ENCODE assay signal across 1 cellular context in genomic region chr17:28725660-28726395, GRCh38.
TF ChIP-seq lines count a peak whose summit lies in the region.

A gene with protein sequence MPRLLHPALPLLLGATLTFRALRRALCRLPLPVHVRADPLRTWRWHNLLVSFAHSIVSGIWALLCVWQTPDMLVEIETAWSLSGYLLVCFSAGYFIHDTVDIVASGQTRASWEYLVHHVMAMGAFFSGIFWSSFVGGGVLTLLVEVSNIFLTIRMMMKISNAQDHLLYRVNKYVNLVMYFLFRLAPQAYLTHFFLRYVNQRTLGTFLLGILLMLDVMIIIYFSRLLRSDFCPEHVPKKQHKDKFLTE (minus strand): TSS chr17:28726233. CDS start chr17:28726097, 136 bp downstream.

TF ChIP-seq in HEK293, 187 proteins besides CTCF, POLR2A, EP300 and RAD21 (continued from another document and continues in another):
- TF ChIP-seq REST (tag by site-specific recombination; IDR thresholded peaks at IDR 0.05) (no peak), PBX3 (CRISPR knock-in tag; IDR thresholded peaks at IDR 0.05) (peak; percentile 88; the same call in 1 of the 2 replicates), SP3 (tag by site-specific recombination; IDR thresholded peaks at IDR 0.05) (peak; percentile 45; the same call in 1 of the 2 replicates), PRDM10 (tag by site-specific recombination; IDR thresholded peaks at IDR 0.05) (peak; percentile 91), KLF8 (tag by site-specific recombination; IDR thresholded peaks at IDR 0.05) (peak; percentile 85), INSM2 (tag by site-specific recombination; IDR thresholded peaks at IDR 0.05) (no peak; the same call in 1 of the 2 replicates), GLIS2 (tag by site-specific recombination; IDR thresholded peaks at IDR 0.05) (peak; percentile 97), KLF10 (tag by site-specific recombination; IDR thresholded peaks at IDR 0.05) (0 out of 2 replicates have a peak, but pooled peaks have one; percentile 7), ZBTB7A (tag by site-specific recombination; IDR thresholded peaks at IDR 0.05; ENCODE audit: low read depth) (peak; percentile 68; the same call in 1 of the 2 replicates), SP2 (tag by site-specific recombination; IDR thresholded peaks at IDR 0.05) (peak; percentile 38), ZNF2 (tag by site-specific recombination; IDR thresholded peaks at IDR 0.05) (no peak; the same call in 1 of the 2 replicates), ZNF133 (tag by site-specific recombination; IDR thresholded peaks at IDR 0.05) (peak; percentile 24; the same call in 1 of the 2 replicates), ZNF473 (tag by site-specific recombination; IDR thresholded peaks at IDR 0.05) (no peak), MYNN (tag by site-specific recombination; IDR thresholded peaks at IDR 0.05; ENCODE audit: borderline replicate concordance) (0 out of 2 replicates have a peak, but pooled peaks have one; percentile 17), ZNF121 (tag by site-specific recombination; IDR thresholded peaks at IDR 0.05) (peak; percentile 76; the same call in 1 of the 2 replicates), ZNF174 (tag by site-specific recombination; IDR thresholded peaks at IDR 0.05) (no peak), ZSCAN5A (tag by site-specific recombination; IDR thresholded peaks at IDR 0.05) (peak; percentile 93), ZNF707 (tag by site-specific recombination; IDR thresholded peaks at IDR 0.05) (no peak), ZSCAN18 (tag by site-specific recombination; IDR thresholded peaks at IDR 0.05) (0 out of 2 replicates have a peak, but pooled peaks have one; percentile 10), ZFP41 (tag by site-specific recombination; IDR thresholded peaks at IDR 0.05; ENCODE audit: borderline replicate concordance) (no peak), YY2 (tag by site-specific recombination; IDR thresholded peaks at IDR 0.05) (0 out of 2 replicates have a peak, but pooled peaks have one; percentile 31), ZSCAN23 (tag by site-specific recombination; IDR thresholded peaks at IDR 0.05) (0 out of 2 replicates have a peak, but pooled peaks have one; percentile 7)
- TF ChIP-seq, protein P1, sequence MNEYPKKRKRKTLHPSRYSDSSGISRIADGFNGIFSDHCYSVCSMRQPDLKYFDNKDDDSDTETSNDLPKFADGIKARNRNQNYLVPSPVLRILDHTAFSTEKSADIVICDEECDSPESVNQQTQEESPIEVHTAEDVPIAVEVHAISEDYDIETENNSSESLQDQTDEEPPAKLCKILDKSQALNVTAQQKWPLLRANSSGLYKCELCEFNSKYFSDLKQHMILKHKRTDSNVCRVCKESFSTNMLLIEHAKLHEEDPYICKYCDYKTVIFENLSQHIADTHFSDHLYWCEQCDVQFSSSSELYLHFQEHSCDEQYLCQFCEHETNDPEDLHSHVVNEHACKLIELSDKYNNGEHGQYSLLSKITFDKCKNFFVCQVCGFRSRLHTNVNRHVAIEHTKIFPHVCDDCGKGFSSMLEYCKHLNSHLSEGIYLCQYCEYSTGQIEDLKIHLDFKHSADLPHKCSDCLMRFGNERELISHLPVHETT (tag by site-specific recombination; IDR thresholded peaks at IDR 0.05): 0 out of 2 replicates have a peak, but pooled peaks have one; percentile 7
- TF ChIP-seq, protein P2, sequence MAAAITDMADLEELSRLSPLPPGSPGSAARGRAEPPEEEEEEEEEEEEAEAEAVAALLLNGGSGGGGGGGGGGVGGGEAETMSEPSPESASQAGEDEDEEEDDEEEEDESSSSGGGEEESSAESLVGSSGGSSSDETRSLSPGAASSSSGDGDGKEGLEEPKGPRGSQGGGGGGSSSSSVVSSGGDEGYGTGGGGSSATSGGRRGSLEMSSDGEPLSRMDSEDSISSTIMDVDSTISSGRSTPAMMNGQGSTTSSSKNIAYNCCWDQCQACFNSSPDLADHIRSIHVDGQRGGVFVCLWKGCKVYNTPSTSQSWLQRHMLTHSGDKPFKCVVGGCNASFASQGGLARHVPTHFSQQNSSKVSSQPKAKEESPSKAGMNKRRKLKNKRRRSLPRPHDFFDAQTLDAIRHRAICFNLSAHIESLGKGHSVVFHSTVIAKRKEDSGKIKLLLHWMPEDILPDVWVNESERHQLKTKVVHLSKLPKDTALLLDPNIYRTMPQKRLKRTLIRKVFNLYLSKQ (tag by site-specific recombination; IDR thresholded peaks at IDR 0.05; ENCODE audit: borderline replicate concordance): no peak
- TF ChIP-seq, protein P3, sequence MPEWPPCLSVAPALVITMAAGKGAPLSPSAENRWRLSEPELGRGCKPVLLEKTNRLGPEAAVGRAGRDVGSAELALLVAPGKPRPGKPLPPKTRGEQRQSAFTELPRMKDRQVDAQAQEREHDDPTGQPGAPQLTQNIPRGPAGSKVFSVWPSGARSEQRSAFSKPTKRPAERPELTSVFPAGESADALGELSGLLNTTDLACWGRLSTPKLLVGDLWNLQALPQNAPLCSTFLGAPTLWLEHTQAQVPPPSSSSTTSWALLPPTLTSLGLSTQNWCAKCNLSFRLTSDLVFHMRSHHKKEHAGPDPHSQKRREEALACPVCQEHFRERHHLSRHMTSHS (tag by site-specific recombination; IDR thresholded peaks at IDR 0.05): no peak
- TF ChIP-seq, protein P4, sequence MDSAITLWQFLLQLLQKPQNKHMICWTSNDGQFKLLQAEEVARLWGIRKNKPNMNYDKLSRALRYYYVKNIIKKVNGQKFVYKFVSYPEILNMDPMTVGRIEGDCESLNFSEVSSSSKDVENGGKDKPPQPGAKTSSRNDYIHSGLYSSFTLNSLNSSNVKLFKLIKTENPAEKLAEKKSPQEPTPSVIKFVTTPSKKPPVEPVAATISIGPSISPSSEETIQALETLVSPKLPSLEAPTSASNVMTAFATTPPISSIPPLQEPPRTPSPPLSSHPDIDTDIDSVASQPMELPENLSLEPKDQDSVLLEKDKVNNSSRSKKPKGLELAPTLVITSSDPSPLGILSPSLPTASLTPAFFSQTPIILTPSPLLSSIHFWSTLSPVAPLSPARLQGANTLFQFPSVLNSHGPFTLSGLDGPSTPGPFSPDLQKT (IDR thresholded peaks at IDR 0.05; ENCODE audit: borderline replicate concordance, low read depth, low read length): no peak
- TF ChIP-seq, protein P5, sequence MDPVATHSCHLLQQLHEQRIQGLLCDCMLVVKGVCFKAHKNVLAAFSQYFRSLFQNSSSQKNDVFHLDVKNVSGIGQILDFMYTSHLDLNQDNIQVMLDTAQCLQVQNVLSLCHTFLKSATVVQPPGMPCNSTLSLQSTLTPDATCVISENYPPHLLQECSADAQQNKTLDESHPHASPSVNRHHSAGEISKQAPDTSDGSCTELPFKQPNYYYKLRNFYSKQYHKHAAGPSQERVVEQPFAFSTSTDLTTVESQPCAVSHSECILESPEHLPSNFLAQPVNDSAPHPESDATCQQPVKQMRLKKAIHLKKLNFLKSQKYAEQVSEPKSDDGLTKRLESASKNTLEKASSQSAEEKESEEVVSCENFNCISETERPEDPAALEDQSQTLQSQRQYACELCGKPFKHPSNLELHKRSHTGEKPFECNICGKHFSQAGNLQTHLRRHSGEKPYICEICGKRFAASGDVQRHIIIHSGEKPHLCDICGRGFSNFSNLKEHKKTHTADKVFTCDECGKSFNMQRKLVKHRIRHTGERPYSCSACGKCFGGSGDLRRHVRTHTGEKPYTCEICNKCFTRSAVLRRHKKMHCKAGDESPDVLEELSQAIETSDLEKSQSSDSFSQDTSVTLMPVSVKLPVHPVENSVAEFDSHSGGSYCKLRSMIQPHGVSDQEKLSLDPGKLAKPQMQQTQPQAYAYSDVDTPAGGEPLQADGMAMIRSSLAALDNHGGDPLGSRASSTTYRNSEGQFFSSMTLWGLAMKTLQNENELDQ (tag by site-specific recombination; IDR thresholded peaks at IDR 0.05; ENCODE audit: low read depth): no peak
